8 cellular contexts compared by ENCODE assay signal in genomic region chr17:16353702-16354174, GRCh38. TPM values are rescaled to one million over a fixed set of nuclear protein-coding genes. Genes with fewer than 3 reads are reported as not detected.
DNase-seq lines count a peak whose midpoint lies in the region; ATAC-seq and TF ChIP-seq lines count a peak whose summit lies in the region.

No MANE protein-coding gene starts in this region.

- peaks cover 9% of the 10 kb centered on the region; the same call in 1 of the 2 replicates for H3K4me1 ChIP-seq in BLaER1
- no peaks in the 10 kb centered on the region for H3K4me1 ChIP-seq in ectodermal cell (ENCODE audit: control insufficient read depth, insufficient read depth, low read length)
- peaks cover 6% of the 10 kb centered on the region for H3K4me1 ChIP-seq in neural progenitor cell

- H3F3A ChIP-seq in neural progenitor cell (ENCODE audit: low read depth), result peaks cover 24% of the 10 kb centered on the region

- H3K4me3 ChIP-seq in BLaER1 (peak overlapping the region; percentile 65), LNCaP clone FGC (ENCODE audit: low read depth, low read length) (peak overlapping the region; percentile 27; the same call in 1 of the 2 replicates), ectodermal cell (ENCODE audit: insufficient read depth, low read depth, low read length) (peak overlapping the region; percentile 31), neural progenitor cell (peak overlapping the region; percentile 42)

- no peaks in the 10 kb centered on the region for H3K9me3 Mint-ChIP-seq in neural progenitor cell

- ATAC-seq in HG03039 (IDR thresholded peaks at IDR 0.05; ENCODE audit: unreplicated experiment), result no peak

- H4K20me1 ChIP-seq in BLaER1 (peaks cover 17% of the 10 kb centered on the region; the same call in 1 of the 2 replicates), neural progenitor cell (ENCODE audit: low read depth) (peaks cover 33% of the 10 kb centered on the region)

- H3K36me3 ChIP-seq in BLaER1 (peaks cover 6% of the 10 kb centered on the region; the same call in 1 of the 2 replicates), ectodermal cell (ENCODE audit: control insufficient read depth, insufficient read depth, low read length) (peaks cover 11% of the 10 kb centered on the region), neural progenitor cell (no peaks in the 10 kb centered on the region)

- peaks cover 13% of the 10 kb centered on the region for H3K4me1 Mint-ChIP-seq in neural progenitor cell

- H3K4me2 ChIP-seq in BLaER1, result peak overlapping the region; percentile 73
- H3K4me2 ChIP-seq in neural progenitor cell, result peak overlapping the region; percentile 70

- H3K36me3 Mint-ChIP-seq in neural progenitor cell, result peaks cover 11% of the 10 kb centered on the region

- no peak for TF ChIP-seq CTCF in LNCaP clone FGC (IDR thresholded peaks at IDR 0.05; ENCODE audit: control insufficient read depth, extremely low read depth, insufficient read depth)
- TF ChIP-seq CTCF in neural progenitor cell (IDR thresholded peaks at IDR 0.05), result no peak

- peaks cover 44% of the 10 kb centered on the region for H3K79me2 ChIP-seq in neural progenitor cell (ENCODE audit: low read depth)

- H3K27ac Mint-ChIP-seq in neural progenitor cell, result peak overlapping the region; percentile 76

- peaks cover 7% of the 10 kb centered on the region for H3K27me3 Mint-ChIP-seq in neural progenitor cell (ENCODE audit: insufficient read depth, low read depth)

- WGBS in ectodermal cell, 2 experiments, result 52 to 54% methylated on average over 25 of the region's 25 CpGs

- H3K9ac ChIP-seq in BLaER1 (no peak overlapping the region), neural progenitor cell (no peak overlapping the region)

- peak overlapping the region; percentile 97 for H2AFZ ChIP-seq in neural progenitor cell (replicated peaks)

- H3K27ac ChIP-seq in BLaER1, result no peak overlapping the region
- H3K27ac ChIP-seq in ectodermal cell (ENCODE audit: insufficient read depth, low read depth, low read length, poor library complexity, severe bottlenecking), result no peak overlapping the region
- no peak overlapping the region for H3K27ac ChIP-seq in neural progenitor cell

- no peak for DNase-seq in LNCaP clone FGC (ENCODE audit: low read depth)
- no peak for DNase-seq in neural progenitor cell (ENCODE audit: low spot score)
- no peak for DNase-seq in SKM-1 (lab: John Stamatoyannopoulos, UW; ENCODE audit: unreplicated experiment)
- no peak for DNase-seq in cerebellar cortex (ENCODE audit: low spot score)
- no peak for DNase-seq in OCI-M1 (lab: John Stamatoyannopoulos, UW)

- H3K27me3 ChIP-seq in BLaER1, result peaks cover 48% of the 10 kb centered on the region
- H3K27me3 ChIP-seq in ectodermal cell (ENCODE audit: control insufficient read depth, insufficient read depth, low read length, poor library complexity, severe bottlenecking), result no peaks in the 10 kb centered on the region
- H3K27me3 ChIP-seq in neural progenitor cell, result peaks cover 8% of the 10 kb centered on the region

- peak overlapping the region; percentile 89 for H3K4me3 Mint-ChIP-seq in neural progenitor cell

- peaks cover 16% of the 10 kb centered on the region for H3K9me3 ChIP-seq in BLaER1
- no peaks in the 10 kb centered on the region for H3K9me3 ChIP-seq in ectodermal cell (ENCODE audit: control insufficient read depth, low read length)
- no peaks in the 10 kb centered on the region for H3K9me3 ChIP-seq in neural progenitor cell (ENCODE audit: low read depth)

RNA-seq across cellular contexts. Expression of gene CENPV, which starts 0.5 kb away (rescaled TPM):
- 434 TPM for polyA plus RNA-seq in ectodermal cell (2013, experiment 1 of 4)
- polyA plus RNA-seq in ectodermal cell (2013, experiment 2 of 4), result 393 TPM
- 395 TPM for polyA plus RNA-seq in ectodermal cell (2013, experiment 3 of 4)
- 444 TPM for polyA plus RNA-seq in ectodermal cell (2013, experiment 4 of 4)
- total RNA-seq in neural progenitor cell (ENCODE audit: low replicate concordance), result 220 and 338 TPM in 2 replicates

RNA-seq across cellular contexts. Expression of gene UBB, which starts 27.2 kb away (rescaled TPM):
- 1,913 TPM for polyA plus RNA-seq in ectodermal cell (2013, experiment 1 of 4)
- 1,887 TPM for polyA plus RNA-seq in ectodermal cell (2013, experiment 2 of 4)
- 2,235 TPM for polyA plus RNA-seq in ectodermal cell (2013, experiment 3 of 4)
- 2,415 TPM for polyA plus RNA-seq in ectodermal cell (2013, experiment 4 of 4)
- 1,249 and 1,476 TPM in 2 replicates for total RNA-seq in neural progenitor cell (ENCODE audit: low replicate concordance)
